In genomic region chr18:62974388-62974787, GRCh38 we compare ENCODE assay signal across 26 cellular contexts.
"Had no signal": no experiment of that assay in that cellular context is flagged by ENCODE, and none has a peak within 500 bp of the region (broad histone marks: within the 10 kb centered on the region; RNA-seq: fewer than 3 reads in every experiment).

No MANE protein-coding gene starts in this region.

- H3K27me3 ChIP-seq: neutrophil, ovary, suprapubic skin, tibial nerve had no signal

- H3K4me1 Mint-ChIP-seq: activated naive CD4-positive, alpha-beta T cell treated with anti-CD3 and anti-CD28 coated beads, Interleukin-2, amount 50 U/mL, for 24 hours; activated naive CD8-positive, alpha-beta T cell treated with anti-CD3 and anti-CD28 coated beads, Interleukin-2, amount 50 U/mL, for 24 hours; memory B cell; natural killer cell; stimulated activated naive CD8-positive, alpha-beta T cell treated with anti-CD3 and anti-CD28 coated beads, Interleukin-15, amount 100 ng/mL, for 72 hours had no signal

- H3K27ac Mint-ChIP-seq: activated CD4-positive, alpha-beta memory T cell treated with anti-CD3 and anti-CD28 coated beads for 36 hours; activated naive CD4-positive, alpha-beta T cell treated with anti-CD3 and anti-CD28 coated beads, Interleukin-2, amount 50 U/mL, for 24 hours; activated naive CD8-positive, alpha-beta T cell treated with anti-CD3 and anti-CD28 coated beads, Interleukin-2, amount 50 U/mL, for 24 hours; memory B cell; natural killer cell; stimulated activated naive CD8-positive, alpha-beta T cell treated with anti-CD3 and anti-CD28 coated beads, Interleukin-15, amount 100 ng/mL, for 72 hours; T-helper 17 cell had no signal

- H3K9me3 Mint-ChIP-seq: activated CD4-positive, alpha-beta memory T cell treated with anti-CD3 and anti-CD28 coated beads for 36 hours; activated naive CD8-positive, alpha-beta T cell treated with anti-CD3 and anti-CD28 coated beads, Interleukin-2, amount 50 U/mL, for 24 hours; memory B cell; natural killer cell; stimulated activated naive CD8-positive, alpha-beta T cell treated with anti-CD3 and anti-CD28 coated beads, Interleukin-15, amount 100 ng/mL, for 72 hours had no signal

- H3K36me3 Mint-ChIP-seq: activated CD4-positive, alpha-beta memory T cell treated with anti-CD3 and anti-CD28 coated beads for 36 hours; natural killer cell had no signal

- H3K27me3 Mint-ChIP-seq: activated CD4-positive, alpha-beta memory T cell treated with anti-CD3 and anti-CD28 coated beads for 36 hours; activated naive CD4-positive, alpha-beta T cell treated with anti-CD3 and anti-CD28 coated beads, Interleukin-2, amount 50 U/mL, for 24 hours; activated naive CD8-positive, alpha-beta T cell treated with anti-CD3 and anti-CD28 coated beads, Interleukin-2, amount 50 U/mL, for 24 hours; memory B cell; stimulated activated naive CD8-positive, alpha-beta T cell treated with anti-CD3 and anti-CD28 coated beads, Interleukin-15, amount 100 ng/mL, for 72 hours; T-helper 17 cell had no signal

- H3K27ac ChIP-seq: neutrophil, ovary, prostate gland, skin epidermis, suprapubic skin, tibial nerve, WERI-Rb-1 had no signal

- H3K4me1 ChIP-seq: prostate gland, suprapubic skin had no signal

- H3K4me3 Mint-ChIP-seq: activated CD4-positive, alpha-beta memory T cell treated with anti-CD3 and anti-CD28 coated beads for 36 hours; activated naive CD4-positive, alpha-beta T cell treated with anti-CD3 and anti-CD28 coated beads, Interleukin-2, amount 50 U/mL, for 24 hours; activated naive CD8-positive, alpha-beta T cell treated with anti-CD3 and anti-CD28 coated beads, Interleukin-2, amount 50 U/mL, for 24 hours; memory B cell; natural killer cell; stimulated activated naive CD8-positive, alpha-beta T cell treated with anti-CD3 and anti-CD28 coated beads, Interleukin-15, amount 100 ng/mL, for 72 hours; T-helper 17 cell had no signal

- DNase-seq: activated CD4-positive, alpha-beta memory T cell treated with anti-CD3 and anti-CD28 coated beads for 36 hours; activated CD4-positive, alpha-beta T cell treated with anti-CD3 and anti-CD28 coated beads for 48 hours; activated CD8-positive, alpha-beta memory T cell treated with anti-CD3 and anti-CD28 coated beads, Interleukin-2, amount 50 U/mL, for 4 hours; activated naive CD8-positive, alpha-beta T cell treated with anti-CD3 and anti-CD28 coated beads, Interleukin-2, amount 50 U/mL, for 24 hours; activated T-cell treated with anti-CD3 and anti-CD28 coated beads, Interleukin-2, amount 50 U/mL, for 1 hour; cortex of kidney; foreskin fibroblast; left colon; natural killer cell; ovary; retina; stimulated activated CD4-positive, alpha-beta T cell treated with anti-CD3 and anti-CD28 coated beads, Interleukin-12 subunit alpha, Interleukin-12 subunit beta, amount 100 ng/mL, for 4 hours; stimulated activated CD4-positive, alpha-beta T cell treated with anti-CD3 and anti-CD28 coated beads, Interleukin-4, amount 100 ng/mL, for 1 hour; stimulated activated naive CD8-positive, alpha-beta T cell treated with anti-CD3 and anti-CD28 coated beads, Interleukin-15, amount 100 ng/mL, for 72 hours; T-helper 17 cell; T1000; WERI-Rb-1 had no signal

- ATAC-seq: activated naive CD8-positive, alpha-beta T cell treated with anti-CD3 and anti-CD28 coated beads, Interleukin-2, amount 50 U/mL, for 24 hours; left colon; natural killer cell; sciatic nerve; SK-N-SH treated with all-trans-retinoic acid at 6 μM for 48 hours; stimulated activated naive CD8-positive, alpha-beta T cell treated with anti-CD3 and anti-CD28 coated beads, Interleukin-15, amount 100 ng/mL, for 72 hours; T-helper 17 cell had no signal

- H3K4me3 ChIP-seq: ovary, prostate gland, skin epidermis, suprapubic skin, tibial nerve had no signal

- H3K36me3 ChIP-seq: ovary had no signal

- H3K9me3 ChIP-seq: neutrophil, ovary, prostate gland, suprapubic skin, tibial nerve had no signal
